ENCODE assay signal across 19 cellular contexts in the genomic region with DNA sequence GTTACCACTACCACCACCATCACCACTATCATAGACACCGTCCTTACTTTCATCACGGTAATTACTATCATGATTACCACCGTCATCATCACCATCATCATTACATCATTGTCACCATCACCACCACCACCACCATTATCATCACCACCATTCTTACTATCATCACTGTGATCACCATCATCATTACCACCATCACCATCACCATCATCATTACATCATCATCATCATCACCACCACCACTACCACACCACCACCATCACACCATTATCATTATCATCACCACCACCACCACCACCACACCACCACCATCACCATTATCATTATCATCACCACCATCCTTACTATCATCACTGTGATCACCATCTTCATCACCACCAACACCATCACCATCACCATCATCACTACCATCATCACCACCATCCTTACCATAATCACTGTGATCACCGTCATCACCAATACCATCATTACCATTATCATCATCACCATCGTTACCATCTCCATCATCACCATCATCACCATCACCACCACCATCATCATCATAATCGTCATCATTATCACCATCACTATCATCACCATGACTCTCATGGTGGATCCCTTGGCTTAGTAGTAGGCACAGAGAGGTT.
"Had no signal": no experiment of that assay in that cellular context is flagged by ENCODE, and none has a peak within 500 bp of the region (broad histone marks: within the 10 kb centered on the region; RNA-seq: fewer than 3 reads in every experiment).

No MANE protein-coding gene starts in this region.

- H3K4me3 Mint-ChIP-seq: activated B cell treated with CpG ODN at 0.5 μM for 24 hours; activated CD8-positive, alpha-beta T cell treated with anti-CD3 and anti-CD28 coated beads for 36 hours; activated naive CD8-positive, alpha-beta T cell; activated T-cell treated with anti-CD3 and anti-CD28 coated beads, Interleukin-2, amount 50 U/mL, for 72 hours; brain; dendritic cell treated with granulocyte-macrophage colony-stimulating factor and Interleukin-4, amounts not matched to agents 40 ng/mL and 50 ng/mL, for 4 days; mesothelial cell of epicardium; neural crest cell; stimulated activated naive B cell treated with anti-CD40 and anti-IgM and Interleukin-4, amounts not matched to agents 10 μg/mL and 1 μg/mL and 100 μg/mL, for 72 hours; type B pancreatic cell had no signal

- H3K4me3 ChIP-seq: lung had no signal

- ATAC-seq: activated CD8-positive, alpha-beta T cell treated with anti-CD3 and anti-CD28 coated beads for 36 hours; activated T-cell treated with anti-CD3 and anti-CD28 coated beads, Interleukin-2, amount 50 U/mL, for 72 hours; stimulated activated naive B cell treated with anti-CD40 and anti-IgM and Interleukin-4, amounts not matched to agents 10 μg/mL and 1 μg/mL and 100 μg/mL, for 72 hours had no signal

- H3K36me3 Mint-ChIP-seq: activated naive CD8-positive, alpha-beta T cell; brain; mesothelial cell of epicardium; stimulated activated naive B cell treated with anti-CD40 and anti-IgM and Interleukin-4, amounts not matched to agents 10 μg/mL and 1 μg/mL and 100 μg/mL, for 72 hours; type B pancreatic cell had no signal

- H3K4me1 Mint-ChIP-seq: mesothelial cell of epicardium had no signal

- DNase-seq: activated B cell treated with CpG ODN at 0.5 μM for 24 hours; activated CD4-positive, alpha-beta T cell treated with anti-CD3 and anti-CD28 coated beads for 48 hours; activated CD8-positive, alpha-beta T cell treated with anti-CD3 and anti-CD28 coated beads for 36 hours; activated gamma-delta T cell treated with Interleukin-2 at 50 U/mL for 16 hours; activated T-cell treated with anti-CD3 and anti-CD28 coated beads, Interleukin-2, amount 50 U/mL, for 72 hours; amniotic stem cell; cerebellar nuclear complex; effector memory CD4-positive, alpha-beta T cell; stimulated activated CD4-positive, alpha-beta T cell treated with anti-CD3 and anti-CD28 coated beads, Interleukin-1b, Interleukin-23, amount 100 ng/mL, for 48 hours; stimulated activated naive B cell treated with anti-CD40 and anti-IgM and Interleukin-4, amounts not matched to agents 10 μg/mL and 1 μg/mL and 100 μg/mL, for 72 hours; substantia nigra had no signal

- H3K27ac Mint-ChIP-seq: activated B cell treated with CpG ODN at 0.5 μM for 24 hours; activated CD8-positive, alpha-beta T cell treated with anti-CD3 and anti-CD28 coated beads for 36 hours; activated naive CD8-positive, alpha-beta T cell; activated T-cell treated with anti-CD3 and anti-CD28 coated beads, Interleukin-2, amount 50 U/mL, for 72 hours; dendritic cell treated with granulocyte-macrophage colony-stimulating factor and Interleukin-4, amounts not matched to agents 40 ng/mL and 50 ng/mL, for 4 days; mesothelial cell of epicardium; stimulated activated naive B cell treated with anti-CD40 and anti-IgM and Interleukin-4, amounts not matched to agents 10 μg/mL and 1 μg/mL and 100 μg/mL, for 72 hours; type B pancreatic cell had no signal

- H3K9me3 Mint-ChIP-seq: activated B cell treated with CpG ODN at 0.5 μM for 24 hours; activated CD8-positive, alpha-beta T cell treated with anti-CD3 and anti-CD28 coated beads for 36 hours; activated T-cell treated with anti-CD3 and anti-CD28 coated beads, Interleukin-2, amount 50 U/mL, for 72 hours; dendritic cell treated with granulocyte-macrophage colony-stimulating factor and Interleukin-4, amounts not matched to agents 40 ng/mL and 50 ng/mL, for 4 days; mesothelial cell of epicardium; neural crest cell; stimulated activated naive B cell treated with anti-CD40 and anti-IgM and Interleukin-4, amounts not matched to agents 10 μg/mL and 1 μg/mL and 100 μg/mL, for 72 hours; type B pancreatic cell had no signal

- H3K27me3 Mint-ChIP-seq: dendritic cell treated with granulocyte-macrophage colony-stimulating factor and Interleukin-4, amounts not matched to agents 40 ng/mL and 50 ng/mL, for 4 days; type B pancreatic cell had no signal

- H3K27ac ChIP-seq: epithelial cell of prostate had no signal
